9 cellular contexts compared by ENCODE assay signal in the genomic region with DNA sequence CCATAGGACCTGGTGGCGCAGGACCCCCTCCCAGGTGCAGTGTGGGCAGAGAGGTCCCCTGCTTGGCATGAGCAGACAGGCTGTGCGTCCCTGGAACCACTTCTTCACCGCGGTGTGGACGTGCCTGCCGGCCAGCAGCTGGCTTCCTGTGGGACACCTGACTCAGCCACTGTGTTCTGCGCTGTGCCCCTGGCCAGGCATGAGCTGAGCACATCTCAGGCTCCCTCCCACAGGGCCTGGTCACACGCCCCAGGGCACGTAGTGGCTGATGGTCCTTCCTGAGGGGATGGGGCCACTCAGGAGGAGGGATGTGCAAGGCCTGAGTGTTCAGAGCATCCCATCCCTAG. TPM values are rescaled to one million over a fixed set of nuclear protein-coding genes. Genes with fewer than 3 reads are reported as not detected.
A peak's percentile ranks its signal among the peaks of the same experiment; 100 is the strongest.
DNase-seq lines count a peak whose midpoint lies in the region; ATAC-seq and TF ChIP-seq lines count a peak whose summit lies in the region.
"Had no signal": no experiment of that assay in that cellular context is flagged by ENCODE, and none has a peak within 500 bp of the region (broad histone marks: within the 10 kb centered on the region; RNA-seq: fewer than 3 reads in every experiment).

No MANE protein-coding gene starts in this region.

- CTCF ChIA-PET in GM10248 (lab: Yijun Ruan, JAX) = interaction anchor here (1.7 to 8.6 kb wide), 3 partner anchors 10 to 49 kb away, joined by 4 to 99 read pairs (median 5); no protein-coding TSS in a partner anchor

- H3K4me1 ChIP-seq in endocrine pancreas (ENCODE audit: control insufficient read depth, insufficient read depth, low read length) (no peaks in the 10 kb centered on the region), tibial nerve (peaks cover 0 to 87% (median 49%) of the 10 kb centered on the region in 4 donors)

- peak in 1 of 2 donors; percentile 64 for TF ChIP-seq EP300 in tibial nerve (IDR thresholded peaks at IDR 0.05)

- WGBS in tibial nerve, 2 donors = 65 to 86% methylated on average over 1 to 5 of the region's 9 CpGs

- H3K36me3 ChIP-seq in endocrine pancreas (ENCODE audit: control insufficient read depth, insufficient read depth, low read length) = no peaks in the 10 kb centered on the region
- peaks cover 0 to 66% (median 14%) of the 10 kb centered on the region in 3 donors for H3K36me3 ChIP-seq in tibial nerve

- no peak for TF ChIP-seq POLR2A in tibial nerve (IDR thresholded peaks at IDR 0.05)

- peak overlapping the region; percentile 8 for H3K9ac ChIP-seq in endocrine pancreas (ENCODE audit: control insufficient read depth, insufficient read depth, low read length)

- no peaks in the 10 kb centered on the region for H3K9me3 ChIP-seq in endocrine pancreas (ENCODE audit: control insufficient read depth, low read length)
- H3K9me3 ChIP-seq in tibial nerve = no peaks in the 10 kb centered on the region

- DNase-seq in M059J (ENCODE audit: low read depth) (peak; percentile 91), mesenteric fat pad (ENCODE audit: low spot score) (peak; percentile 89), tibial nerve (ENCODE audit: low spot score in 2 of 2) (no peak), GM10248 (ENCODE audit: extremely low spot score) (no peak)
- DNase-seq: GF-D8 had no signal

- H3K27me3 ChIP-seq in endocrine pancreas (ENCODE audit: control insufficient read depth, insufficient read depth, low read length) (no peaks in the 10 kb centered on the region), tibial nerve (no peaks in the 10 kb centered on the region)

- no peak for ATAC-seq in GM21515 (IDR thresholded peaks at IDR 0.05; ENCODE audit: unreplicated experiment)
- no peak for ATAC-seq in HG03280 (IDR thresholded peaks at IDR 0.05; ENCODE audit: unreplicated experiment)
- ATAC-seq in HG03520 (IDR thresholded peaks at IDR 0.05; ENCODE audit: unreplicated experiment) = no peak

- TF ChIP-seq CTCF in tibial nerve (IDR thresholded peaks at IDR 0.05) = no peak
- TF ChIP-seq CTCF in GM10248 (IDR thresholded peaks at IDR 0.05; ENCODE audit: control extremely low read depth, extremely low read depth, low read depth, missing control alignments) = no peak

- no peak overlapping the region for H3K4me3 ChIP-seq in endocrine pancreas (ENCODE audit: control insufficient read depth, insufficient read depth, low read length)
- H3K4me3 ChIP-seq in tibial nerve = no peak overlapping the region

- POLR2A ChIA-PET in GM10248 (lab: Yijun Ruan, JAX) = interaction anchor here (1.1 kb wide), 1 partner anchor 9 kb away, joined by 3 read pairs; no protein-coding TSS in a partner anchor

- H3K27ac ChIP-seq in tibial nerve = peak overlapping the region; percentile 86 to 97 (median 92)

RNA-seq across cellular contexts. Expression of gene DEPP1, which starts 3.5 kb away (rescaled TPM):
- 38.0 and 38.8 TPM in 2 replicates for total RNA-seq in M059J (2014; rRNA removed; shearing (Covaris generic))
- total RNA-seq in mesenteric fat pad = 566 TPM
- 1,000 to 10,000 TPM in 1 of 4 donors, 100 to 1,000 TPM in 3; 530 to 1,439 (median 798) TPM for total RNA-seq in tibial nerve

RNA-seq across cellular contexts. Expression of gene ZNF22, which starts 18.6 kb away (rescaled TPM):
- total RNA-seq in M059J (2014; rRNA removed; shearing (Covaris generic)) = 22.9 and 25.5 TPM in 2 replicates
- total RNA-seq in mesenteric fat pad (50.3 TPM), tibial nerve (10 to 100 TPM; 23.4 to 30.2 (median 26.0) TPM)

RNA-seq across cellular contexts. Expression of gene RASSF4, which starts 22.5 kb away (rescaled TPM):
- total RNA-seq in M059J (2014; rRNA removed; shearing (Covaris generic)) = 8.4 and 13.4 TPM in 2 replicates
- 122 TPM for total RNA-seq in mesenteric fat pad
- total RNA-seq in tibial nerve = 100 to 1,000 TPM; 153 to 275 (median 185) TPM

Comparison
In these comparisons a context has a peak if more than half of its experiments do, and no peak if none do; other contexts are left out.
1. DNase-seq: peak in M059J (single experiment) and mesenteric fat pad (single experiment); none in tibial nerve (0 of 2) and GM10248 (single experiment).
2. RNA of gene DEPP1, which starts 3.5 kb away (total RNA-seq): 530 to 1,439 TPM in tibial nerve and 566 TPM in mesenteric fat pad (single experiment); 38.0 to 38.8 TPM in M059J; every median in the first group is over 10 times any median in the second.